2 cellular contexts compared by ENCODE assay signal in genomic region chr19:18160441-18160791, GRCh38.
TF ChIP-seq lines count a peak whose summit lies in the region.

No MANE protein-coding gene starts in this region.

TF ChIP-seq in SK-N-SH treated with all-trans-retinoic acid at 6 μM for 48 hours, 23 proteins besides CTCF, POLR2A, EP300 and RAD21 (continued from another document):
- no peak for TF ChIP-seq PATZ1 (CRISPR knock-in tag; IDR thresholded peaks at IDR 0.05; ENCODE audit: borderline replicate concordance)

TF ChIP-seq in SK-N-SH, 30 proteins besides CTCF, POLR2A, EP300 and RAD21 (continued from another document):
- TF ChIP-seq PBX3 (IDR thresholded peaks at IDR 0.05), result no peak
- no peak for TF ChIP-seq GATA2 (CRISPR knock-in tag; IDR thresholded peaks at IDR 0.05)
- no peak for TF ChIP-seq GABPA (IDR thresholded peaks at IDR 0.05; ENCODE audit: low read depth)
- TF ChIP-seq TEAD4 (IDR thresholded peaks at IDR 0.05; ENCODE audit: borderline replicate concordance, insufficient read depth), result no peak
- TF ChIP-seq CHD2 (IDR thresholded peaks at IDR 0.05; ENCODE audit: low read length, partially characterized antibody), result no peak
